In genomic region chr10:6014241-6014761, GRCh38 we compare ENCODE assay signal across 8 cellular contexts. TPM values are rescaled to one million over a fixed set of nuclear protein-coding genes. Genes with fewer than 3 reads are reported as not detected.
A peak's percentile ranks its signal among the peaks of the same experiment; 100 is the strongest.
DNase-seq lines count a peak whose midpoint lies in the region; ATAC-seq, FAIRE-seq and TF ChIP-seq lines count a peak whose summit lies in the region.

No MANE protein-coding gene starts in this region.

- intact Hi-C loops in lower lobe of right lung (cut with DNase I) = no loop called here

- H3K9me3 ChIP-seq in lower lobe of right lung (no peaks in the 10 kb centered on the region), suprapubic skin (no peaks in the 10 kb centered on the region)

- no peaks in the 10 kb centered on the region for H3K36me3 ChIP-seq in lower lobe of right lung
- no peaks in the 10 kb centered on the region for H3K36me3 ChIP-seq in suprapubic skin

- H3K27me3 ChIP-seq in lower lobe of right lung (ENCODE audit: low read depth) = no peaks in the 10 kb centered on the region
- H3K27me3 ChIP-seq in suprapubic skin = no peaks in the 10 kb centered on the region

- peak; percentile 50 to 69 for ATAC-seq in lower lobe of right lung
- ATAC-seq in HG02642 (IDR thresholded peaks at IDR 0.05; ENCODE audit: poor library complexity, unreplicated experiment) = no peak

- peak; percentile 64 for FAIRE-seq in GM12891 (lab: Jason Lieb, UNC)

- H3K4me1 ChIP-seq in lower lobe of right lung (peaks cover 26% of the 10 kb centered on the region), suprapubic skin (peaks cover 10% of the 10 kb centered on the region)

- H3K27ac ChIP-seq in VCaP (no peak overlapping the region), lower lobe of right lung (peak overlapping the region; percentile 14), suprapubic skin (no peak overlapping the region)

- TF ChIP-seq POLR2A in GM12891 (IDR thresholded peaks at IDR 0.05; ENCODE audit: low read depth, low read length) (no peak), suprapubic skin (IDR thresholded peaks at IDR 0.05) (no peak)

- H3K4me3 ChIP-seq in lower lobe of right lung (no peak overlapping the region), suprapubic skin (no peak overlapping the region)

- DNase-seq in AG09319 (ENCODE audit: extremely low read depth, low read depth) (peak; percentile 16), GM12891 (ENCODE audit: insufficient read length, low spot score) (peak; percentile 44), M059J (ENCODE audit: low read depth) (peak; percentile 41), dermis blood vessel endothelial cell (peak; percentile 75), lower lobe of right lung (no peak), suprapubic skin (ENCODE audit: low spot score in 2 of 2) (no peak)

- TF ChIP-seq CTCF in AG09319 (IDR thresholded peaks at IDR 0.05; ENCODE audit: low read depth, low read length) = peak; percentile 77
- TF ChIP-seq CTCF in VCaP (conservative IDR thresholded peaks at IDR 0.05) = peak; percentile 82
- peak; percentile 79 for TF ChIP-seq CTCF in lower lobe of right lung (IDR thresholded peaks at IDR 0.05)
- TF ChIP-seq CTCF in suprapubic skin (IDR thresholded peaks at IDR 0.05) = peak; percentile 69 to 78

- 37% methylated on average over 6 of the region's 6 CpGs for WGBS in suprapubic skin

- no peak for TF ChIP-seq EP300 in suprapubic skin (IDR thresholded peaks at IDR 0.05)

TF ChIP-seq in GM12891, 5 proteins besides CTCF, POLR2A, EP300 and RAD21:
- TF ChIP-seq POU2F2 (IDR thresholded peaks at IDR 0.05; ENCODE audit: low read depth, low read length) (no peak), TAF1 (IDR thresholded peaks at IDR 0.05; ENCODE audit: low read depth, low read length) (no peak), SPI1 (IDR thresholded peaks at IDR 0.05; ENCODE audit: low read depth, low read length) (no peak), POLR2AphosphoS5 (IDR thresholded peaks at IDR 0.05; ENCODE audit: low read depth, low read length) (no peak), PAX5 (IDR thresholded peaks at IDR 0.05; ENCODE audit: insufficient read depth, low read length, severe bottlenecking) (no peak)

RNA-seq across cellular contexts. Expression of gene IL15RA, which starts 37.0 kb away (rescaled TPM):
- polyA plus RNA-seq in GM12891 (2012; ENCODE audit: low read depth, missing spikeins) = 7.4 TPM
- 14.9 and 26.3 TPM in 2 replicates for total RNA-seq in M059J (2014; rRNA removed; shearing (Covaris generic))
- total RNA-seq in dermis blood vessel endothelial cell (13.9 and 15.7 TPM in 2 replicates), lower lobe of right lung (28.5 TPM), suprapubic skin (10 to 100 TPM; 14.1 to 26.5 (median 16.4) TPM)

RNA-seq across cellular contexts. Expression of gene IL2RA, which starts 47.9 kb away (rescaled TPM):
- polyA plus RNA-seq in GM12891 (2012; ENCODE audit: low read depth, missing spikeins) = 5.0 TPM
- not detected in 2 replicates for total RNA-seq in M059J (2014; rRNA removed; shearing (Covaris generic))
- total RNA-seq in dermis blood vessel endothelial cell (not detected in 2 replicates), lower lobe of right lung (2.9 TPM), suprapubic skin (under 1 TPM in 2 of 4 donors, not detected in 2; 0.21 to 0.70 TPM)

Comparison
In these comparisons a context has a peak if more than half of its experiments do, and no peak if none do; other contexts are left out.
1. DNase-seq: peak in AG09319 (single experiment), GM12891 (single experiment), M059J (single experiment) and dermis blood vessel endothelial cell (single experiment); none in lower lobe of right lung (single experiment) and suprapubic skin (0 of 2).
2. Peak in every context shown above with its lines, with median percentiles within 50 percentile points of each other: CTCF ChIP-seq.